Comparison of ENCODE assay signal across 13 cellular contexts in the genomic region with DNA sequence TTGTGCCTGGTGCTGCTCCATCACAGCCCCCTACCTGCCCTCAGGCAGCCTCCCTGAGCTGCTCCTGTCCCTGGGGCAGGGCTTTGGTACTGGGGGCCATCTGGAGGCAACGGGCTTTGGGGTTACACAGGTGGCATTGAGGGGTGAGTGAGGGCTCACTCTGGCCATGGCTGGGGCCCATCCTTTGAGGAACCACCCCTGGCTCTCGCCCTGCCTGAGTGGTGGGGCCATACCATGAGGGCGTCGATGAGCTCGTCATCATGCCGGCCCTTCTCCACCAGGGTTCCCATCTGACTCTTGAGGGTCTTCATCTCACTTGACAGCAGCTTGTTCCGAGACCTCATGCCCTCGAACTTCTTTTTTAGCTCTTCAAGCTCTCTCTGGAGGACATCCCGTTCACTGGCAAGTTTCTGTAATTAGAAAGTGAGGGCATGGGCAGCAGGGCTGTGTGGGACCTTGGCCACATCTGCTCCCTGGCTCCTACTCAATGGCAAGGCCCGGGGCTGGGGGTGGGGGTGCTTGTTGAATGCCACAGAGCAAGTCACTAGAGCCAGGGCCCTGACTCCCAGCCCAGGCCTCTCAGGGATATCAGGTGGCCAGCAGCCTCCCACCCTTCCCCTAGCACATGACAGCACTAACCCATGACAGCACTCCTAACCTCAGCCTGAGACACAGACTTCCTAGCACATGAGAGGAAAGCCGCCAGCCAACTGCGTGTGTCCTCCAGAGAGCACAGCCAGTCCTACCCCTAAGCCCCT. TPM values are rescaled to one million over a fixed set of nuclear protein-coding genes. Genes with fewer than 3 reads are reported as not detected.
DNase-seq lines count a peak whose midpoint lies in the region; ATAC-seq, FAIRE-seq and TF ChIP-seq lines count a peak whose summit lies in the region.
"Had no signal": no experiment of that assay in that cellular context is flagged by ENCODE, and none has a peak within 500 bp of the region (broad histone marks: within the 10 kb centered on the region; RNA-seq: fewer than 3 reads in every experiment).

No MANE protein-coding gene starts in this region.

- TF ChIP-seq EP300 in tibial nerve (IDR thresholded peaks at IDR 0.05), result peak in 1 of 2 donors; percentile 74

- no peaks in the 10 kb centered on the region for H3K36me3 Mint-ChIP-seq in nephron progenitor cell (ENCODE audit: low read depth)

- peak overlapping the region; percentile 35 to 82 (median 56) for H3K27ac ChIP-seq in tibial nerve

- no peaks in the 10 kb centered on the region for H3K9me3 ChIP-seq in tibial nerve

- H3K4me1 ChIP-seq in tibial nerve, result peaks cover 0 to 15% (median 5%) of the 10 kb centered on the region in 4 donors

- H3K9me3 Mint-ChIP-seq in nephron progenitor cell, result peaks cover 7% of the 10 kb centered on the region

- no peak overlapping the region for H3K27ac Mint-ChIP-seq in nephron progenitor cell

- no peaks in the 10 kb centered on the region for H3K36me3 ChIP-seq in tibial nerve

- DNase-seq in activated CD8-positive, alpha-beta memory T cell treated with anti-CD3 and anti-CD28 coated beads for 24 hours, result peak; percentile 43
- DNase-seq in activated CD8-positive, alpha-beta memory T cell treated with anti-CD3 and anti-CD28 coated beads, Interleukin-2, amount 50 U/mL, for 4 hours, result no peak
- DNase-seq in globus pallidus (ENCODE audit: low spot score) (peak; percentile 93), nephron progenitor cell (peak; percentile 19), tibial nerve (ENCODE audit: low spot score in 2 of 2) (no peak), GM12891 (ENCODE audit: insufficient read length, low spot score) (no peak), retina (no peak)
- DNase-seq: NCI-H1048, NCI-H526 treated with DMSO at 0.1 percent for 48 hours had no signal

- no peaks in the 10 kb centered on the region for H3K27me3 ChIP-seq in tibial nerve

- no peak for FAIRE-seq in GM12891 (lab: Jason Lieb, UNC)
- FAIRE-seq: A204.1, H54, urothelium cell line had no signal

- whole genome bisulfite sequencing in tibial nerve, 2 donors, result 80 to 86% methylated on average over 12 of the region's 12 CpGs

- peaks cover 17% of the 10 kb centered on the region for H3K27me3 Mint-ChIP-seq in nephron progenitor cell (ENCODE audit: low read depth, poor library complexity)

- no peak overlapping the region for H3K4me3 Mint-ChIP-seq in nephron progenitor cell

- peaks cover 16% of the 10 kb centered on the region for H3K4me1 Mint-ChIP-seq in nephron progenitor cell

- no peak for TF ChIP-seq CTCF in nephron progenitor cell (IDR thresholded peaks at IDR 0.05)
- no peak for TF ChIP-seq CTCF in tibial nerve (IDR thresholded peaks at IDR 0.05)

- no peak overlapping the region for H3K4me3 ChIP-seq in tibial nerve

- ATAC-seq in GM21447 (IDR thresholded peaks at IDR 0.05; ENCODE audit: unreplicated experiment), result no peak

- TF ChIP-seq POLR2A in tibial nerve (IDR thresholded peaks at IDR 0.05) (no peak), GM12891 (IDR thresholded peaks at IDR 0.05; ENCODE audit: low read depth, low read length) (no peak)

TF ChIP-seq in GM12891, 5 proteins besides CTCF, POLR2A, EP300 and RAD21:
- TF ChIP-seq TAF1 (IDR thresholded peaks at IDR 0.05; ENCODE audit: low read depth, low read length) (no peak), POLR2AphosphoS5 (IDR thresholded peaks at IDR 0.05; ENCODE audit: low read depth, low read length) (no peak), POU2F2 (IDR thresholded peaks at IDR 0.05; ENCODE audit: low read depth, low read length) (no peak), PAX5 (IDR thresholded peaks at IDR 0.05; ENCODE audit: insufficient read depth, low read length, severe bottlenecking) (no peak), SPI1 (IDR thresholded peaks at IDR 0.05; ENCODE audit: low read depth, low read length) (no peak)

RNA-seq across cellular contexts. Expression of gene CCDC13, which starts 33.5 kb away (rescaled TPM):
- 10 to 100 TPM in 1 of 4 donors, 1 to 10 TPM in 3; 1.7 to 12.6 (median 2.0) TPM for total RNA-seq in tibial nerve
- 0.64 TPM for polyA plus RNA-seq in GM12891 (2012; ENCODE audit: low read depth, missing spikeins)

RNA-seq across cellular contexts. Expression of gene HHATL, which starts 37.0 kb away (rescaled TPM):
- 1 to 10 TPM in 1 of 4 donors, not detected in 3; 3.5 TPM for total RNA-seq in tibial nerve
- not detected for polyA plus RNA-seq in GM12891 (2012; ENCODE audit: low read depth, missing spikeins)

RNA-seq across cellular contexts. Expression of gene KLHL40, which starts 54.2 kb away (rescaled TPM):
- under 1 TPM in 1 of 4 donors, not detected in 3; 0.42 TPM for total RNA-seq in tibial nerve
- polyA plus RNA-seq in GM12891 (2012; ENCODE audit: low read depth, missing spikeins), result not detected

Comparison
In these comparisons a context has a peak if more than half of its experiments do, and no peak if none do; other contexts are left out.
1. DNase-seq: peak in activated CD8-positive, alpha-beta memory T cell treated with anti-CD3 and anti-CD28 coated beads for 24 hours (single experiment), globus pallidus (single experiment) and nephron progenitor cell (single experiment); none in activated CD8-positive, alpha-beta memory T cell treated with anti-CD3 and anti-CD28 coated beads, Interleukin-2, amount 50 U/mL, for 4 hours (single experiment), tibial nerve (0 of 2), GM12891 (single experiment) and retina (single experiment).